ENCODE assay signal across 17 cellular contexts in genomic region chr16:14320406-14320805, GRCh38.
DNase-seq lines count a peak whose midpoint lies in the region; ATAC-seq, FAIRE-seq and TF ChIP-seq lines count a peak whose summit lies in the region.
"Had no signal": no experiment of that assay in that cellular context is flagged by ENCODE, and none has a peak within 500 bp of the region (broad histone marks: within the 10 kb centered on the region; RNA-seq: fewer than 3 reads in every experiment).

No MANE protein-coding gene starts in this region.

- ATAC-seq in GM12878: no peak
- no peak for ATAC-seq in activated CD8-positive, alpha-beta memory T cell treated with anti-CD3 and anti-CD28 coated beads, Interleukin-2, amount 10 ng/mL, durations not matched to agents 7 days and 5 days
- ATAC-seq: A549, HCT116 had no signal

- WGBS in GM12878 (ENCODE audit: insufficient coverage, insufficient replicate concordance, low lambda C conversion rate, missing lambda C conversion rate): 98% methylated on average over 4 of the region's 4 CpGs
- no CpG with 5 or more reads among the region's 4 CpGs for WGBS in trophoblast cell (ENCODE audit: extremely low coverage, insufficient coverage, insufficient read length)

- no peak overlapping the region for H3K27ac Mint-ChIP-seq in activated CD8-positive, alpha-beta memory T cell treated with anti-CD3 and anti-CD28 coated beads, Interleukin-2, amount 10 ng/mL, durations not matched to agents 7 days and 5 days

- H3K79me1 ChIP-seq in trophoblast cell (ENCODE audit: low read length): no peaks in the 10 kb centered on the region

- H3K14ac ChIP-seq in trophoblast cell (ENCODE audit: low read length): no peak overlapping the region

- POLR2A ChIA-PET in GM12878 (lab: Charles Lee): interaction anchor here (0.7 kb wide), 1 partner anchor 139 kb away, joined by 5 read pairs; no protein-coding TSS in a partner anchor

- CTCF ChIA-PET in GM12878 (lab: Yijun Ruan, JAX): no interaction called here
- CTCF ChIA-PET in activated CD8-positive, alpha-beta memory T cell treated with anti-CD3 and anti-CD28 coated beads, Interleukin-2, amount 10 ng/mL, durations not matched to agents 7 days and 5 days (lab: Charles Lee): no interaction called here

- H3K27me3 ChIP-seq in GM12878 (replicated peaks in 1 of 2; ENCODE audit: control insufficient read depth in 2 of 2, insufficient read depth in 2 of 2, low read length in 1 of 2) (no peaks in the 10 kb centered on the region), left ventricle myocardium inferior (ENCODE audit: low read depth) (no peaks in the 10 kb centered on the region), trophoblast cell (ENCODE audit: insufficient read depth, low read length) (no peaks in the 10 kb centered on the region), skeletal muscle tissue (ENCODE audit: control insufficient read depth in 3 of 3, insufficient read depth in 3 of 3, low read length in 3 of 3) (no peaks in the 10 kb centered on the region)
- H3K27me3 ChIP-seq: BE2C had no signal

- no peak overlapping the region for H3K9ac ChIP-seq in GM12878 (ENCODE audit: control insufficient read depth, insufficient read depth, low read length)
- H3K9ac ChIP-seq in trophoblast cell (ENCODE audit: low read length): peak overlapping the region; percentile 27
- H3K9ac ChIP-seq in skeletal muscle tissue (ENCODE audit: low read depth in 1 of 3, low read length in 3 of 3): no peak overlapping the region

- H2BK12ac ChIP-seq in trophoblast cell (ENCODE audit: low read length): no peak overlapping the region

- SMC1A ChIA-PET in GM12878 (lab: Charles Lee; ENCODE audit: uncharacterized antibody, unreplicated experiment): interaction anchor here (0.6 to 1.2 kb wide), 2 partner anchors 9 to 124 kb away, joined by 3 to 4 read pairs; no protein-coding TSS in a partner anchor

- TF ChIP-seq EP300 in GM12878 (IDR thresholded peaks at IDR 0.05; ENCODE audit: borderline replicate concordance in 1 of 2, control insufficient read depth in 1 of 2, low read depth in 2 of 2, low read length in 2 of 2): no peak

- H3K4me1 Mint-ChIP-seq in activated CD8-positive, alpha-beta memory T cell treated with anti-CD3 and anti-CD28 coated beads, Interleukin-2, amount 10 ng/mL, durations not matched to agents 7 days and 5 days: no peaks in the 10 kb centered on the region
- H3K4me1 Mint-ChIP-seq: CD4-positive, alpha-beta memory T cell had no signal

- H3K9me3 Mint-ChIP-seq in activated CD8-positive, alpha-beta memory T cell treated with anti-CD3 and anti-CD28 coated beads, Interleukin-2, amount 10 ng/mL, durations not matched to agents 7 days and 5 days (ENCODE audit: low read depth): no peaks in the 10 kb centered on the region
- H3K9me3 Mint-ChIP-seq: CD4-positive, alpha-beta memory T cell had no signal

- H3K27ac ChIP-seq in GM12878 (ENCODE audit: control insufficient read depth, insufficient read depth) (no peak overlapping the region), left ventricle myocardium inferior (replicated peaks) (peak overlapping the region; percentile 68), trophoblast cell (ENCODE audit: low read depth, low read length) (no peak overlapping the region), skeletal muscle tissue (ENCODE audit: low read depth, low read length) (peak overlapping the region; percentile 40)
- H3K27ac ChIP-seq: A549, C4-2B had no signal

- H2BK120ac ChIP-seq in trophoblast cell (ENCODE audit: insufficient read depth, low read length, poor library complexity): no peak overlapping the region

- H4K20me1 ChIP-seq in GM12878 (ENCODE audit: control insufficient read depth, insufficient read depth): peaks cover 5% of the 10 kb centered on the region; the same call in 1 of the 2 replicates

- no peak overlapping the region for H3K18ac ChIP-seq in trophoblast cell (ENCODE audit: low read length)

- in situ Hi-C loops in GM12878 (cut with MboI): no loop called here

- H3K4me1 ChIP-seq in GM12878 (ENCODE audit: control insufficient read depth, insufficient read depth, low read length) (no peaks in the 10 kb centered on the region), left ventricle myocardium inferior (peaks cover 39% of the 10 kb centered on the region), trophoblast cell (ENCODE audit: control insufficient read depth in 1 of 2, insufficient read depth in 2 of 2, low read length in 2 of 2) (no peaks in the 10 kb centered on the region), skeletal muscle tissue (ENCODE audit: control insufficient read depth in 3 of 3, insufficient read depth in 3 of 3, low read length in 3 of 3) (peaks cover 4 to 37% (median 29%) of the 10 kb centered on the region in 3 donors)

- BruUV-seq in GM12878 (replicated peaks; lab: Mats Ljungman, UMichigan): no TSS peak

- RAD21 ChIA-PET in GM12878 (lab: Charles Lee; ENCODE audit: unreplicated experiment): no interaction called here

- H2AK5ac ChIP-seq in trophoblast cell (ENCODE audit: low read length): no peak overlapping the region

- no peak for FAIRE-seq in GM12878 (lab: Jason Lieb, UNC)
- FAIRE-seq: A549, G401.6, GM12892, H54 had no signal

- intact Hi-C loops in GM12878 (cut with micrococcal nuclease; ENCODE audit: unreplicated experiment) (no loop called here), left ventricle myocardium inferior (cut with micrococcal nuclease) (no loop called here)

- no peak overlapping the region for H3K4me2 ChIP-seq in GM12878 (ENCODE audit: control insufficient read depth, insufficient read depth)
- no peak overlapping the region for H3K4me2 ChIP-seq in trophoblast cell (ENCODE audit: low read length)
- H3K4me2 ChIP-seq: A549 had no signal

- H2BK5ac ChIP-seq in trophoblast cell (ENCODE audit: low read depth, low read length, poor library complexity): no peak overlapping the region

- H3K79me2 ChIP-seq in GM12878 (ENCODE audit: control insufficient read depth, insufficient read depth, low read length) (peaks cover 78% of the 10 kb centered on the region), trophoblast cell (ENCODE audit: control insufficient read depth, insufficient read depth, low read length, poor library complexity) (no peaks in the 10 kb centered on the region)

- no peak for TF ChIP-seq RAD21 in GM12878 (IDR thresholded peaks at IDR 0.05; ENCODE audit: insufficient read depth, low read depth, low read length)

- H4K91ac ChIP-seq in trophoblast cell (ENCODE audit: low read depth, low read length): no peak overlapping the region

- H3K9me3 ChIP-seq in GM12878 (replicated peaks; ENCODE audit: control insufficient read depth, insufficient read depth, low read length) (no peaks in the 10 kb centered on the region; the same call in 2 of the 3 replicates), left ventricle myocardium inferior (replicated peaks) (no peaks in the 10 kb centered on the region), trophoblast cell (ENCODE audit: insufficient read depth, low read depth, low read length) (no peaks in the 10 kb centered on the region), skeletal muscle tissue (ENCODE audit: control insufficient read depth in 3 of 3, low read length in 3 of 3) (no peaks in the 10 kb centered on the region)
- H3K9me3 ChIP-seq: A549, BE2C had no signal

- H3K4ac ChIP-seq in trophoblast cell (ENCODE audit: low read depth, low read length): no peak overlapping the region

- H4K12ac ChIP-seq in trophoblast cell (ENCODE audit: low read depth, low read length): no peak overlapping the region

- no peak for TF ChIP-seq CTCF in GM12878 (IDR thresholded peaks at IDR 0.05 in 2 of 3, conservative IDR thresholded peaks at IDR 0.05 in 1 of 3; ENCODE audit: control insufficient read depth in 2 of 3, extremely low read depth in 1 of 3, insufficient read depth in 1 of 3, low read depth in 3 of 3, low read length in 3 of 3)
- no peak for TF ChIP-seq CTCF in left ventricle myocardium inferior (IDR thresholded peaks at IDR 0.05; ENCODE audit: borderline replicate concordance)

- H2AFZ ChIP-seq in GM12878 (ENCODE audit: control insufficient read depth, low read depth, low read length) (no peak overlapping the region), trophoblast cell (ENCODE audit: insufficient read depth, low read length, poor library complexity) (no peak overlapping the region)

- DNase-seq in GM12878 (ENCODE audit: low read depth, low spot score) (no peak), left ventricle myocardium inferior (no peak), trophoblast cell (no peak), iPS-NIHi11 (ENCODE audit: low spot score) (no peak)
- DNase-seq in activated CD8-positive, alpha-beta memory T cell treated with anti-CD3 and anti-CD28 coated beads, Interleukin-2, amount 10 ng/mL, durations not matched to agents 7 days and 5 days: no peak
- no peak for DNase-seq in NK-92 treated with Interleukin-12 subunit alpha and Interleukin-12 subunit beta, amount 100 ng/mL, for 24 hours (lab: John Stamatoyannopoulos, UW)
- DNase-seq: BE2C; CD4-positive, alpha-beta memory T cell; DMS79 treated with DMSO at 0.1 percent for 48 hours; EL had no signal

- H3K4me3 ChIP-seq in GM12878: no peak overlapping the region
- no peak overlapping the region for H3K4me3 ChIP-seq in left ventricle myocardium inferior
- H3K4me3 ChIP-seq in trophoblast cell (ENCODE audit: low read depth, low read length): no peak overlapping the region
- peak overlapping the region in 1 of 3 donors; percentile 24 for H3K4me3 ChIP-seq in skeletal muscle tissue (ENCODE audit: low read length in 3 of 3)
- H3K4me3 ChIP-seq: A549 had no signal

- no peaks in the 10 kb centered on the region for H3K27me3 Mint-ChIP-seq in activated CD8-positive, alpha-beta memory T cell treated with anti-CD3 and anti-CD28 coated beads, Interleukin-2, amount 10 ng/mL, durations not matched to agents 7 days and 5 days
- H3K27me3 Mint-ChIP-seq: CD4-positive, alpha-beta memory T cell had no signal

- H3K23ac ChIP-seq in trophoblast cell (ENCODE audit: low read length): no peak overlapping the region

- H3K4me3 Mint-ChIP-seq in activated CD8-positive, alpha-beta memory T cell treated with anti-CD3 and anti-CD28 coated beads, Interleukin-2, amount 10 ng/mL, durations not matched to agents 7 days and 5 days: no peak overlapping the region
- H3K4me3 Mint-ChIP-seq: CD4-positive, alpha-beta memory T cell had no signal

- peaks cover 18 to 26% of the 10 kb centered on the region in 2 experiments for H3K36me3 ChIP-seq in GM12878 (ENCODE audit: control insufficient read depth in 2 of 2, insufficient read depth in 2 of 2, low read length in 1 of 2)
- H3K36me3 ChIP-seq in left ventricle myocardium inferior: no peaks in the 10 kb centered on the region
- peaks cover 4% of the 10 kb centered on the region in 2 experiments for H3K36me3 ChIP-seq in trophoblast cell (ENCODE audit: control insufficient read depth in 1 of 2, insufficient read depth in 2 of 2, low read length in 2 of 2)
- no peaks in the 10 kb centered on the region for H3K36me3 ChIP-seq in skeletal muscle tissue (ENCODE audit: control insufficient read depth in 3 of 3, insufficient read depth in 3 of 3, low read length in 3 of 3)
- H3K36me3 ChIP-seq: BE2C had no signal

- H3K36me3 Mint-ChIP-seq in activated CD8-positive, alpha-beta memory T cell treated with anti-CD3 and anti-CD28 coated beads, Interleukin-2, amount 10 ng/mL, durations not matched to agents 7 days and 5 days: no peaks in the 10 kb centered on the region
- H3K36me3 Mint-ChIP-seq: CD4-positive, alpha-beta memory T cell had no signal

- 0 out of 2 replicates have a peak, but pooled peaks have one; percentile 14 for TF ChIP-seq POLR2A in GM12878 (IDR thresholded peaks at IDR 0.05; ENCODE audit: low read depth, low read length)

- no peak overlapping the region for H4K8ac ChIP-seq in trophoblast cell (ENCODE audit: low read depth, low read length)

Comparison
In these comparisons a context has a peak if more than half of its experiments do, and no peak if none do; other contexts are left out.
1. H3K27ac ChIP-seq: peak in left ventricle myocardium inferior (single experiment) and skeletal muscle tissue (single experiment); none in GM12878 (single experiment) and trophoblast cell (single experiment).